Comparison of ENCODE assay signal across 1 cellular context in the genomic region with DNA sequence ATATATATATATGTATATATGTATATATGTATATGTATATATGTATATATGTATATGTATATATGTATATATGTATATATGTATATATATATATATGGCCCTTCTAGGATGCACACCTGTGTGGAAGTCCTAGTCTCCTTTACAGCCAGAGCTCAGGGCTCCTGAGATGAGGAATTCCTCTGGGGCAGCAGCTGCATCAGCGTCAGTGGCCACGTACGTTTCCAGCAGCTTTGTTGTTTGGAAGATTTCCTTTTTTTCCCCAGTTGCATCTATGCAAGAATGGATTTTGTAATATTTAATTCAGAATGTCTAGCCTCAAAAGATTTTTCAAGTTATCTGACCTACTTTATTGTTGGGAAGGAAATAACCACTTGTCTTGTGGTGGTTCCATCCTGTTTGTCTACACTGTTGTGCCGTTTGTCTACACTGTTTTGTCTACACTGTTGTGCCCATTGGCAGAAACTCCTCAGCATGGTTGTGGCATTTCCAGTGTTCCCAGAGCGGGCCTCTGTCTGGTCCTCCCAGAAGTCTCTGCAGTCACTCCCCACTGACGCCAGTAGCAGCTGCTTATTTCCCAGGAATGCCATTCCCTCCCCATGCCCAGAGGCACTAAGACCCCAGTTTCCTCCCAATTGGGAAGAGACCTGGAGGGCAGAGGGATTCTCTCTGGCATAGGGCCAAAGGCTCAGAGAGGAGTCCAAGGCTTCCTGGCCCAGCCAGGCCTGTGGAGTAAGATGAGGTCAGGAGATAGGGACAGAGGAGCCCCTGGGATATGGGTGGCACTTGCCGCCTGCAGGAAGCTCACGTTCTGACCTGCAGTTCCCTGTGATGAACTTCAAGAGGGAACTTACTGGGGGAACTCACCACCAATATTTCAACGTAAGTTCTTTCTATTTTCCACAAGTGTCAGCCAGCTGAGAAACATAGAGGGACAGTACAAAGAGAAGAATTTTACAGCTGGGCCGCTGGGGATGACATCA.
TF ChIP-seq lines count a peak whose summit lies in the region.

No MANE protein-coding gene starts in this region.

TF ChIP-seq in SK-N-SH treated with all-trans-retinoic acid at 6 μM for 48 hours, 23 proteins besides CTCF, POLR2A, EP300 and RAD21 (continued from another document):
- TF ChIP-seq ZFP3 (CRISPR knock-in tag; IDR thresholded peaks at IDR 0.05), result no peak
